26 cellular contexts compared by ENCODE assay signal in the genomic region with DNA sequence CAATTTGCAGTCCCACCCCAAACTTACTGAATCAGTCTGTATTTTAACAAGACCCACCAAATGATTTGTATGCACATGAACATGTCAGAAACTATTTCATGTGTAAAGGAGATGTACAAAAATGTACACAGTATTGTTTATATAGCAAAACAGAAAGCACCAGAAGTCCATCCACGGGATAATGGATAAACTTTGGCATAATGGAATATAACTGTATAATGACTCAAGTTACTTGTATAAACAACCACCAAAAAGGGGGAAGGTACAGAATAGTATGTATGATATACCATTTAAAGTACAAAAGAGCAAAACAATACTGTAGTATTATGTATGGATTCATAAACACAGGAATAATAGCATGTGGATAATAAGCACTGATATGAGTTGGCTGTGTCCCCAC. TPM values are rescaled to one million over a fixed set of nuclear protein-coding genes. Genes with fewer than 3 reads are reported as not detected.
A peak's percentile ranks its signal among the peaks of the same experiment; 100 is the strongest.
DNase-seq lines count a peak whose midpoint lies in the region; ATAC-seq, FAIRE-seq and TF ChIP-seq lines count a peak whose summit lies in the region.
"Had no signal": no experiment of that assay in that cellular context is flagged by ENCODE, and none has a peak within 500 bp of the region (broad histone marks: within the 10 kb centered on the region; RNA-seq: fewer than 3 reads in every experiment).

No MANE protein-coding gene starts in this region.

- no peak overlapping the region for H3K56ac ChIP-seq in IMR-90 (ENCODE audit: extremely low read depth, insufficient read depth, low read length)

- no peak for TF ChIP-seq RAD21 in IMR-90 (IDR thresholded peaks at IDR 0.05; ENCODE audit: low read length)

- H3K27ac ChIP-seq in IMR-90 (ENCODE audit: insufficient read depth, low read length) (no peak overlapping the region), PC-3 (ENCODE audit: low read length) (no peak overlapping the region)
- H3K27ac ChIP-seq: BLaER1 had no signal

- H2AK9ac ChIP-seq in IMR-90 (replicated peaks; ENCODE audit: low read depth, low read length, poor library complexity), result no peak overlapping the region

- POLR2A ChIA-PET in IMR-90 (lab: Charles Lee; ENCODE audit: unreplicated experiment), result no interaction called here
- POLR2A ChIA-PET in PC-3 (lab: Charles Lee; ENCODE audit: unreplicated experiment), result no interaction called here

- H3K9ac ChIP-seq in IMR-90 (ENCODE audit: low read depth, low read length) (no peak overlapping the region), PC-3 (ENCODE audit: low read length) (no peak overlapping the region)
- H3K9ac ChIP-seq: BLaER1 had no signal

- H2AK5ac ChIP-seq in IMR-90 (ENCODE audit: low read depth, low read length), result no peak overlapping the region

- H4K8ac ChIP-seq in IMR-90 (ENCODE audit: low read depth in 2 of 2, low read length in 2 of 2), result no peak overlapping the region

- H3K4me3 ChIP-seq in IMR-90 (ENCODE audit: insufficient read depth, low read depth, low read length) (no peak overlapping the region), PC-3 (ENCODE audit: low read length) (no peak overlapping the region)
- H3K4me3 ChIP-seq: BLaER1, GM12878 had no signal

- H3K23ac ChIP-seq in IMR-90 (ENCODE audit: low read depth, low read length), result no peak overlapping the region

- no peak for FAIRE-seq in GM19239 (lab: Jason Lieb, UNC)
- FAIRE-seq: A204.1, GM12878, GM12892, GM18507 had no signal

- no peak for TF ChIP-seq POLR2A in IMR-90 (IDR thresholded peaks at IDR 0.05; ENCODE audit: low read depth, low read length)

- no peak overlapping the region for H2BK5ac ChIP-seq in IMR-90 (ENCODE audit: low read depth, low read length, poor library complexity, severe bottlenecking)

- H2AFZ ChIP-seq in IMR-90 (replicated peaks; ENCODE audit: low read length, poor library complexity), result no peak overlapping the region
- H2AFZ ChIP-seq in PC-3 (ENCODE audit: low read length), result no peak overlapping the region

- no peak overlapping the region for H4K5ac ChIP-seq in IMR-90 (ENCODE audit: low read depth, low read length)

- no peak overlapping the region for H2BK15ac ChIP-seq in IMR-90 (ENCODE audit: low read depth, low read length)

- dilution Hi-C loops in IMR-90 (cut with HindIII; ENCODE audit: low sequenced_read_pairs, unreplicated experiment), result no loop called here

- in situ Hi-C loops in IMR-90 (cut with MboI; ENCODE audit: low sequenced_read_pairs), result no loop called here

- no TSS peak for BruUV-seq in IMR-90 (replicated peaks; lab: Mats Ljungman, UMichigan)
- BruUV-seq in PC-3 (replicated peaks; lab: Mats Ljungman, UMichigan), result no TSS peak

- no peaks in the 10 kb centered on the region for H3K79me2 ChIP-seq in PC-3 (ENCODE audit: low read length)

- no peaks in the 10 kb centered on the region for H3K9me1 ChIP-seq in IMR-90 (ENCODE audit: insufficient read depth, low read length)

- peak overlapping the region; percentile 67; the same call in 1 of the 2 replicates for H3K4me2 ChIP-seq in IMR-90 (ENCODE audit: low read depth, low read length)
- H3K4me2 ChIP-seq in PC-3 (ENCODE audit: low read length), result no peak overlapping the region
- H3K4me2 ChIP-seq: BLaER1 had no signal

- H3K79me1 ChIP-seq in IMR-90 (ENCODE audit: low read depth in 1 of 2, low read length in 2 of 2), result no peaks in the 10 kb centered on the region

- ATAC-seq in IMR-90 (ENCODE audit: low read depth) (peak; percentile 73), PC-3 (peak; percentile 18; the same call in 1 of the 2 replicates)
- ATAC-seq: GM12878 had no signal

- H2BK120ac ChIP-seq in IMR-90 (ENCODE audit: low read depth, low read length), result no peak overlapping the region

- H3K9me3 ChIP-seq in IMR-90 (ENCODE audit: control insufficient read depth, insufficient read depth, low read length), result peaks cover 2% of the 10 kb centered on the region; the same call in 1 of the 2 replicates
- H3K9me3 ChIP-seq in PC-3 (ENCODE audit: low read length), result no peaks in the 10 kb centered on the region

- H4K20me1 ChIP-seq in IMR-90 (ENCODE audit: insufficient read depth, low read length) (no peaks in the 10 kb centered on the region), PC-3 (ENCODE audit: low read length) (no peaks in the 10 kb centered on the region)
- H4K20me1 ChIP-seq: BLaER1 had no signal

- H3K27me3 ChIP-seq in IMR-90 (ENCODE audit: control insufficient read depth, insufficient read depth, low read length) (no peaks in the 10 kb centered on the region; the same call in 1 of the 2 replicates), PC-3 (ENCODE audit: low read length) (no peaks in the 10 kb centered on the region)
- H3K27me3 ChIP-seq: BE2C, BLaER1 had no signal

- no peak overlapping the region for H3K4ac ChIP-seq in IMR-90 (ENCODE audit: low read depth, low read length)

- H3K9me2 ChIP-seq in PC-3 (replicated peaks; ENCODE audit: low read length), result no peaks in the 10 kb centered on the region

- H3K36me3 ChIP-seq in IMR-90 (ENCODE audit: control insufficient read depth, insufficient read depth, low read length) (peaks cover 14% of the 10 kb centered on the region), PC-3 (ENCODE audit: low read depth, low read length) (peaks cover 19% of the 10 kb centered on the region; the same call in 1 of the 2 replicates)

- DNase-seq in IMR-90 (peak; percentile 53), PC-3 (no peak), iris pigment epithelial cell (ENCODE audit: low read depth) (peak; percentile 9), NCI-H82 treated with DMSO at 0.1 percent for 48 hours (lab: John Stamatoyannopoulos, UW; ENCODE audit: unreplicated experiment) (no peak), GM19239 (ENCODE audit: insufficient read length, low spot score) (no peak), middle frontal gyrus (ENCODE audit: extremely low spot score, low spot score) (no peak)
- DNase-seq: 8988T; ACHN; BE2C; C1 segment of cervical spinal cord; CD4-positive, alpha-beta memory T cell; CD4-positive, CD25-positive, alpha-beta regulatory T cell; CD8-positive, alpha-beta memory T cell; COR-L47; DMS 273 treated with DMSO at 0.1 percent for 48 hours; DMS153; DMS53; DMS79; DND-41; EL; GDM1 had no signal

- CTCF ChIA-PET in IMR-90 (lab: Yijun Ruan, JAX) (no interaction called here), PC-3 (lab: Charles Lee) (no interaction called here)

- no CpG with 5 or more reads among the region's 1 CpG for WGBS in IMR-90 (ENCODE audit: extremely low coverage in 2 of 2, insufficient read length in 1 of 2), 2 experiments

- no peak overlapping the region for H3K18ac ChIP-seq in IMR-90 (ENCODE audit: low read depth, low read length)

- intact Hi-C loops in IMR-90 (cut with micrococcal nuclease) (loop anchor here (5.0 kb wide), 1 partner anchor 33 kb away; no protein-coding TSS in a partner anchor), PC-3 (cut with micrococcal nuclease) (no loop called here)

- TF ChIP-seq CTCF in IMR-90 (conservative IDR thresholded peaks at IDR 0.05; ENCODE audit: low read depth, low read length) (no peak), PC-3 (conservative IDR thresholded peaks at IDR 0.05; ENCODE audit: low read depth, low read length) (no peak)

- H2BK20ac ChIP-seq in IMR-90 (ENCODE audit: low read depth, low read length), result peak overlapping the region; percentile 32; the same call in 1 of the 2 replicates

- H3K4me1 ChIP-seq in IMR-90 (ENCODE audit: control insufficient read depth, insufficient read depth, low read length), result peaks cover 2% of the 10 kb centered on the region; the same call in 1 of the 2 replicates
- H3K4me1 ChIP-seq in PC-3 (ENCODE audit: insufficient read depth, low read length), result no peaks in the 10 kb centered on the region
- H3K4me1 ChIP-seq: BE2C, BLaER1 had no signal

- no peak overlapping the region for H4K91ac ChIP-seq in IMR-90 (ENCODE audit: insufficient read depth, low read depth, low read length)

- H3F3A ChIP-seq in PC-3 (ENCODE audit: low read length, unreplicated experiment), result no peaks in the 10 kb centered on the region

- H3K14ac ChIP-seq in IMR-90 (replicated peaks; ENCODE audit: low read depth, low read length), result no peak overlapping the region

TF ChIP-seq in IMR-90, 13 proteins besides CTCF, POLR2A, EP300 and RAD21 (continues in another document):
- TF ChIP-seq NFE2L2 (IDR thresholded peaks at IDR 0.05; ENCODE audit: low read depth, low read length) (no peak), CEBPB (IDR thresholded peaks at IDR 0.05; ENCODE audit: low read depth, low read length) (no peak), MXI1 (IDR thresholded peaks at IDR 0.05; ENCODE audit: borderline replicate concordance, low read depth, low read length) (no peak), FOS (IDR thresholded peaks at IDR 0.05; ENCODE audit: low read depth, low read length) (no peak), RCOR1 (IDR thresholded peaks at IDR 0.05; ENCODE audit: insufficient replicate concordance, low read length) (no peak), CHD1 (IDR thresholded peaks at IDR 0.05; ENCODE audit: low read depth, low read length) (no peak), BHLHE40 (IDR thresholded peaks at IDR 0.05; ENCODE audit: low read depth, low read length) (no peak), MAZ (IDR thresholded peaks at IDR 0.05; ENCODE audit: borderline replicate concordance, low read depth, low read length) (no peak), MAFK (IDR thresholded peaks at IDR 0.05; ENCODE audit: low read depth, low read length) (no peak)
- TF ChIP-seq, protein P1, sequence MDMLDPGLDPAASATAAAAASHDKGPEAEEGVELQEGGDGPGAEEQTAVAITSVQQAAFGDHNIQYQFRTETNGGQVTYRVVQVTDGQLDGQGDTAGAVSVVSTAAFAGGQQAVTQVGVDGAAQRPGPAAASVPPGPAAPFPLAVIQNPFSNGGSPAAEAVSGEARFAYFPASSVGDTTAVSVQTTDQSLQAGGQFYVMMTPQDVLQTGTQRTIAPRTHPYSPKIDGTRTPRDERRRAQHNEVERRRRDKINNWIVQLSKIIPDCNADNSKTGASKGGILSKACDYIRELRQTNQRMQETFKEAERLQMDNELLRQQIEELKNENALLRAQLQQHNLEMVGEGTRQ (IDR thresholded peaks at IDR 0.05; ENCODE audit: low read depth, low read length), result no peak

RNA-seq across cellular contexts. Expression of a gene that starts 22.4 kb away (rescaled TPM):
- 17.2 and 22.6 TPM in 2 replicates for total RNA-seq in IMR-90 (2012; rRNA removed)
- polyA plus RNA-seq in IMR-90 (2012; rRNA removed), result 15.9 and 17.3 TPM in 2 replicates
- polyA plus RNA-seq in IMR-90 (2012; cell fraction: cytosol; rRNA removed), result 5.7 and 7.3 TPM in 2 replicates
- 11.5 and 36.6 TPM in 2 replicates for polyA plus RNA-seq in IMR-90 (2012; cell fraction: nucleus; rRNA removed; ENCODE audit: low replicate concordance)
- 30.1 and 48.6 TPM in 2 replicates for total RNA-seq in PC-3 (2014; rRNA removed)

RNA-seq across cellular contexts. Expression of a gene that starts 42.3 kb away (rescaled TPM):
- under 0.01 TPM in 1 of 2 replicates, not detected in the other for total RNA-seq in IMR-90 (2012; rRNA removed)
- 0.14 TPM in 1 of 2 replicates, not detected in the other for polyA plus RNA-seq in IMR-90 (2012; rRNA removed)
- polyA plus RNA-seq in IMR-90 (2012; cell fraction: cytosol; rRNA removed), result 0.03 and 0.18 TPM in 2 replicates
- 0.07 and 0.28 TPM in 2 replicates for polyA plus RNA-seq in IMR-90 (2012; cell fraction: nucleus; rRNA removed; ENCODE audit: low replicate concordance)
- total RNA-seq in PC-3 (2014; rRNA removed), result 0.04 TPM in 1 of 2 replicates, not detected in the other
- total RNA-seq: CD4-positive, CD25-positive, alpha-beta regulatory T cell had no signal
- polyA plus RNA-seq: CD4-positive, alpha-beta memory T cell; CD8-positive, alpha-beta memory T cell had no signal

Comparison
In these comparisons a context has a peak if more than half of its experiments do, and no peak if none do; other contexts are left out.
1. DNase-seq: peak in IMR-90 (single experiment) and iris pigment epithelial cell (single experiment); none in PC-3 (single experiment), NCI-H82 treated with DMSO at 0.1 percent for 48 hours (single experiment), GM19239 (single experiment) and middle frontal gyrus (single experiment).